ENCODE assay signal across 1 cellular context in genomic region chr4:55742655-55743191, GRCh38.
A peak's percentile ranks its signal among the peaks of the same experiment; 100 is the strongest.
TF ChIP-seq lines count a peak whose summit lies in the region.

No MANE protein-coding gene starts in this region.

TF ChIP-seq in IMR-90, 13 proteins besides CTCF, POLR2A, EP300 and RAD21:
- TF ChIP-seq ELK1 (IDR thresholded peaks at IDR 0.05; ENCODE audit: borderline replicate concordance, low read depth, low read length), result no peak
- peak; percentile 83 for TF ChIP-seq NFE2L2 (IDR thresholded peaks at IDR 0.05; ENCODE audit: low read depth, low read length)
- 0 out of 2 replicates have a peak, but pooled peaks have one; percentile 18 for TF ChIP-seq FOS (IDR thresholded peaks at IDR 0.05; ENCODE audit: low read depth, low read length)
- no peak for TF ChIP-seq RFX5 (IDR thresholded peaks at IDR 0.05; ENCODE audit: low read depth, low read length)
